1 cellular context compared by ENCODE assay signal in genomic region chr6:53179961-53180651, GRCh38.
TF ChIP-seq lines count a peak whose summit lies in the region.

No MANE protein-coding gene starts in this region.

TF ChIP-seq in WTC11, 78 proteins besides CTCF, POLR2A, EP300 and RAD21 (continued from another document):
- TF ChIP-seq STAT6 (CRISPR knock-in tag; conservative IDR thresholded peaks at IDR 0.05; ENCODE audit: low read depth) (no peak), JUN (CRISPR knock-in tag; IDR thresholded peaks at IDR 0.05) (no peak), ZSCAN18 (CRISPR knock-in tag; IDR thresholded peaks at IDR 0.05) (no peak), ZNF416 (CRISPR knock-in tag; IDR thresholded peaks at IDR 0.05) (no peak), NR1H2 (CRISPR knock-in tag; IDR thresholded peaks at IDR 0.05) (no peak), HMGXB4 (CRISPR knock-in tag; IDR thresholded peaks at IDR 0.05) (no peak), ATF1 (CRISPR knock-in tag; IDR thresholded peaks at IDR 0.05) (no peak), GRHL2 (CRISPR knock-in tag; IDR thresholded peaks at IDR 0.05; ENCODE audit: insufficient replicate concordance, severe bottlenecking) (no peak)
